Comparison of ENCODE assay signal across 4 cellular contexts in genomic region chr15:20228791-20229190, GRCh38.
DNase-seq lines count a peak whose midpoint lies in the region; ATAC-seq and TF ChIP-seq lines count a peak whose summit lies in the region.
"Not testable (repeated sequence)": the region's sequence is repeated elsewhere in the genome, so short reads cannot be mapped to it uniquely, and the experiment has no call there.

No MANE protein-coding gene starts in this region.

- H3K9me2 ChIP-seq in hepatocyte (replicated peaks; ENCODE audit: insufficient read depth) = not testable (repeated sequence)

- H3K36me3 ChIP-seq in hepatocyte (replicated peaks; ENCODE audit: insufficient read depth, low read depth); spleen: not testable (repeated sequence)

- not testable (repeated sequence) for H3K27me3 ChIP-seq in hepatocyte; spleen (replicated peaks in 1 of 7)

- intact Hi-C loops in spleen (cut with DNase I; ENCODE audit: low total_unique reads) = not testable (repeated sequence)

- DNase-seq in endothelial cell (ENCODE audit: low spot score); hepatocyte (ENCODE audit: low spot score): not testable (repeated sequence)
- DNase-seq in left lobe of liver (ENCODE audit: low spot score) (peak; percentile 32), spleen (peak; percentile 49)

- not testable (repeated sequence) for H3K27me3 Mint-ChIP-seq in endothelial cell (ENCODE audit: unreplicated experiment)

- H3K9me3 ChIP-seq in hepatocyte (ENCODE audit: low read depth) = not testable (repeated sequence)
- peaks cover 0 to 17% (median 0%) of the 10 kb centered on the region in 8 donors for H3K9me3 ChIP-seq in spleen

- not testable (repeated sequence) for H4K20me1 ChIP-seq in hepatocyte (ENCODE audit: insufficient read depth, poor library complexity, severe bottlenecking)

- TF ChIP-seq POLR2A in spleen (IDR thresholded peaks at IDR 0.05) = not testable (repeated sequence)

- H3K27ac ChIP-seq in hepatocyte, spleen: not testable (repeated sequence)

- WGBS in hepatocyte (ENCODE audit: low lambda C conversion rate, missing lambda C conversion rate) = 69% methylated on average over 8 of the region's 8 CpGs
- 75 to 84% (median 82%) methylated on average over 8 of the region's 8 CpGs for whole genome bisulfite sequencing in spleen, 5 donors

- not testable (repeated sequence) for ATAC-seq in left lobe of liver

- H3K4me3 ChIP-seq in hepatocyte = peak overlapping the region; percentile 0
- not testable (repeated sequence) for H3K4me3 ChIP-seq in spleen

- not testable (repeated sequence) for TF ChIP-seq CTCF in endothelial cell (IDR thresholded peaks at IDR 0.05; ENCODE audit: unreplicated experiment); hepatocyte (IDR thresholded peaks at IDR 0.05; ENCODE audit: poor library complexity); spleen (IDR thresholded peaks at IDR 0.05 in 8 of 11, conservative IDR thresholded peaks at IDR 0.05 in 3 of 11)

- H3K4me2 ChIP-seq in hepatocyte = not testable (repeated sequence)

- H2AFZ ChIP-seq in hepatocyte = not testable (repeated sequence)

- H3K36me3 Mint-ChIP-seq in endothelial cell (ENCODE audit: low read depth, unreplicated experiment) = not testable (repeated sequence)

- not testable (repeated sequence) for H3K4me1 ChIP-seq in hepatocyte (ENCODE audit: insufficient read depth); spleen

- H3K79me2 ChIP-seq in hepatocyte = not testable (repeated sequence)

- H3K4me3 Mint-ChIP-seq in endothelial cell (ENCODE audit: unreplicated experiment) = peak overlapping the region; percentile 16

- H3K4me1 Mint-ChIP-seq in endothelial cell (ENCODE audit: unreplicated experiment) = not testable (repeated sequence)

- peaks cover 14% of the 10 kb centered on the region for H3K9me3 Mint-ChIP-seq in endothelial cell (ENCODE audit: unreplicated experiment)

- not testable (repeated sequence) for H3K27ac Mint-ChIP-seq in endothelial cell (ENCODE audit: unreplicated experiment)
